In genomic region chr12:108560321-108560721, GRCh38 we compare ENCODE assay signal across 8 cellular contexts. TPM values are rescaled to one million over a fixed set of nuclear protein-coding genes. Genes with fewer than 3 reads are reported as not detected.
DNase-seq lines count a peak whose midpoint lies in the region; ATAC-seq and TF ChIP-seq lines count a peak whose summit lies in the region.

No MANE protein-coding gene starts in this region.

- H3K14ac ChIP-seq in trophoblast cell (ENCODE audit: low read length) = peak overlapping the region; percentile 99

- H2AK5ac ChIP-seq in trophoblast cell (ENCODE audit: low read length) = no peak overlapping the region

- peak overlapping the region; percentile 92 for H3K4me2 ChIP-seq in trophoblast cell (ENCODE audit: low read length)

- H2BK12ac ChIP-seq in trophoblast cell (ENCODE audit: low read length) = no peak overlapping the region

- peak overlapping the region; percentile 100 for H3K4ac ChIP-seq in trophoblast cell (ENCODE audit: low read depth, low read length)

- H3K27me3 ChIP-seq in SJCRH30 (no peaks in the 10 kb centered on the region), esophagus muscularis mucosa (no peaks in the 10 kb centered on the region), trophoblast cell (ENCODE audit: insufficient read depth, low read length) (no peaks in the 10 kb centered on the region)

- H4K12ac ChIP-seq in trophoblast cell (ENCODE audit: low read depth, low read length) = peak overlapping the region; percentile 99

- DNase-seq in GM12865 (ENCODE audit: low read depth) (no peak), SJCRH30 (no peak), esophagus muscularis mucosa (ENCODE audit: extremely low spot score) (no peak), trophoblast cell (peak in 1 of 2 donors; percentile 16), Ammon's horn (ENCODE audit: low spot score) (no peak), D341Med (ENCODE audit: low spot score) (no peak), islet precursor cell (no peak)

- peaks cover 29% of the 10 kb centered on the region for H3K79me2 ChIP-seq in trophoblast cell (ENCODE audit: control insufficient read depth, insufficient read depth, low read length, poor library complexity)

- TF ChIP-seq POLR2A in esophagus muscularis mucosa (IDR thresholded peaks at IDR 0.05; ENCODE audit: low read depth) = no peak

- H3K9ac ChIP-seq in trophoblast cell (ENCODE audit: low read length) = peak overlapping the region; percentile 96

- H3K4me3 ChIP-seq in GM12865 (ENCODE audit: low read depth, low read length) (peak overlapping the region; percentile 92), SJCRH30 (peak overlapping the region; percentile 76), esophagus muscularis mucosa (peak overlapping the region; percentile 82 to 93 (median 84)), trophoblast cell (ENCODE audit: low read depth, low read length) (peak overlapping the region; percentile 97)

- no peak overlapping the region for H3K18ac ChIP-seq in trophoblast cell (ENCODE audit: low read length)

- no peaks in the 10 kb centered on the region for H3K9me3 ChIP-seq in SJCRH30 (replicated peaks)
- no peaks in the 10 kb centered on the region for H3K9me3 ChIP-seq in esophagus muscularis mucosa
- H3K9me3 ChIP-seq in trophoblast cell (ENCODE audit: insufficient read depth, low read depth, low read length) = peaks cover 2% of the 10 kb centered on the region

- H2AFZ ChIP-seq in trophoblast cell (ENCODE audit: insufficient read depth, low read length, poor library complexity) = peak overlapping the region; percentile 99

- H3K23ac ChIP-seq in trophoblast cell (ENCODE audit: low read length) = no peak overlapping the region

- H4K8ac ChIP-seq in trophoblast cell (ENCODE audit: low read depth, low read length) = peak overlapping the region; percentile 100

- H3K27ac ChIP-seq in SJCRH30 (peak overlapping the region; percentile 96), esophagus muscularis mucosa (replicated peaks in 1 of 4) (peak overlapping the region; percentile 93 to 95 (median 95)), trophoblast cell (ENCODE audit: low read depth, low read length) (no peak overlapping the region)

- intact Hi-C loops in esophagus muscularis mucosa (cut with DNase I) = loop anchor here (5.0 kb wide), 1 partner anchor 292 kb away; no protein-coding TSS in a partner anchor

- peaks cover 23% of the 10 kb centered on the region for H3K79me1 ChIP-seq in trophoblast cell (ENCODE audit: low read length)

- TF ChIP-seq EP300 in esophagus muscularis mucosa (IDR thresholded peaks at IDR 0.05) = no peak

- no peak for ATAC-seq in HG02798 (IDR thresholded peaks at IDR 0.05; ENCODE audit: poor library complexity, unreplicated experiment)

- H3K4me1 ChIP-seq in SJCRH30 (peaks cover 6% of the 10 kb centered on the region), esophagus muscularis mucosa (peaks cover 56 to 82% (median 79%) of the 10 kb centered on the region in 4 donors), trophoblast cell (ENCODE audit: control insufficient read depth in 1 of 2, insufficient read depth in 2 of 2, low read length in 2 of 2) (peaks cover 6 to 11% of the 10 kb centered on the region in 2 experiments)

- H3K36me3 ChIP-seq in SJCRH30 (peaks cover 5% of the 10 kb centered on the region; the same call in 1 of the 2 replicates), esophagus muscularis mucosa (peaks cover 12 to 33% (median 19%) of the 10 kb centered on the region in 4 donors), trophoblast cell (ENCODE audit: control insufficient read depth in 1 of 2, insufficient read depth in 2 of 2, low read length in 2 of 2) (peaks cover 8 to 29% of the 10 kb centered on the region in 2 experiments)

- H2BK5ac ChIP-seq in trophoblast cell (ENCODE audit: low read depth, low read length, poor library complexity) = no peak overlapping the region

- TF ChIP-seq CTCF in GM12865 (IDR thresholded peaks at IDR 0.05; ENCODE audit: insufficient read depth, low read depth, low read length, missing control alignments) (no peak), esophagus muscularis mucosa (IDR thresholded peaks at IDR 0.05) (no peak)

- H4K91ac ChIP-seq in trophoblast cell (ENCODE audit: low read depth, low read length) = peak overlapping the region; percentile 99

- H2BK120ac ChIP-seq in trophoblast cell (ENCODE audit: insufficient read depth, low read length, poor library complexity) = peak overlapping the region; percentile 95

- 1% methylated on average over 11 of the region's 12 CpGs for WGBS in esophagus muscularis mucosa
- WGBS in trophoblast cell (ENCODE audit: extremely low coverage, insufficient coverage, insufficient read length) = no CpG with 5 or more reads among the region's 12 CpGs

RNA-seq across cellular contexts. Expression of gene SART3, which starts 0.7 kb away (rescaled TPM):
- 101 and 104 TPM in 2 replicates for total RNA-seq in SJCRH30 (2014; rRNA removed; shearing (Covaris generic))
- total RNA-seq in esophagus muscularis mucosa = 10 to 100 TPM; 31.6 to 48.0 (median 40.1) TPM
- polyA plus RNA-seq in trophoblast cell (2013) = 32.5 and 34.0 TPM in 2 replicates

RNA-seq across cellular contexts. Expression of gene ISCU, which starts 2.1 kb away (rescaled TPM):
- total RNA-seq in SJCRH30 (2014; rRNA removed; shearing (Covaris generic)) = 65.0 and 70.1 TPM in 2 replicates
- total RNA-seq in esophagus muscularis mucosa = 100 to 1,000 TPM; 207 to 257 (median 242) TPM
- polyA plus RNA-seq in trophoblast cell (2013) = 154 and 158 TPM in 2 replicates

RNA-seq across cellular contexts. Expression of gene TMEM119, which starts 37.6 kb away (rescaled TPM):
- total RNA-seq in SJCRH30 (2014; rRNA removed; shearing (Covaris generic)) = 19.1 TPM in 2 replicates
- 10 to 100 TPM in 1 of 4 donors, 1 to 10 TPM in 3; 3.6 to 12.2 (median 7.1) TPM for total RNA-seq in esophagus muscularis mucosa
- polyA plus RNA-seq in trophoblast cell (2013) = 16.8 and 19.9 TPM in 2 replicates

RNA-seq across cellular contexts. Expression of gene FICD, which starts 45.2 kb away (rescaled TPM):
- 2.4 and 2.9 TPM in 2 replicates for total RNA-seq in SJCRH30 (2014; rRNA removed; shearing (Covaris generic))
- 1 to 10 TPM; 5.6 to 7.2 (median 6.5) TPM for total RNA-seq in esophagus muscularis mucosa
- 4.6 TPM in 2 replicates for polyA plus RNA-seq in trophoblast cell (2013)
